Comparison of ENCODE assay signal across 8 cellular contexts in the genomic region with DNA sequence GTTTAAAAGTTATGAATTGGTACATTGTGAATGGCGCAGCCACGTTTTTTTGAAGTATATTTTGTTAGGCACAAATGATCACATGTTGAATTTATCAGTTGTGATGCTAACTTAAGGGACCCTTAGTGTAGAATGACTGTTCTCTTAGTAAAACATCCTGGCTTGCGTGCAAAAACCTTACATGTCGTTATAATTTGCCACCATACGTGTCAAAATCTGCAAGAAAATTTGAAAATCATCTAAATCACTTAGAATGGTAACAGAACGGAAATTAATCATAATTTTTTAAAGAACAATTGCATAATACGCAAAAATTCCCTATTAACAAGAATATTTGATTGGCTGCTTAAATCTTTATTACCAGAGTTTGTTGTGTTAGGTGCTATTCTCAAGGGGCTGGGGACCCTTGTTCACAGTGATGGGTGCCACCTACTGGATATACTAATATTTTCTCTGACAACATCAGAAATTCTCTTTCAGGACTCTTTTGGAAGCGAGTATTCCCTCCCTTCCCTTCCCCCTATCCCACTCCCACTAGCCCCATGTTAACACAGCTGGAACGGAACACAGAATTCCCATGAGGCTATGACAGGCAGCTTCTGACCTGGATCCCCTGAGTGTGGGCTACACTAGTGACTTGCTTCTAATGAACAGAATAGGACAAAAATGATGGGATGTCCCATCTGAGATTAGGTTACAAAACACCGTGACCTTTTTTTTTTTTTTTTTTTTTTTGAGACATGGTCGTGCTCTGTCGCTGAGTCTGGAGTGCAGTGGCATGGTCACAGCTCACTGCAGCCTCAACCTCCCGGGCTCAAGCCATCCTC.
DNase-seq lines count a peak whose midpoint lies in the region; ATAC-seq and TF ChIP-seq lines count a peak whose summit lies in the region.

No MANE protein-coding gene starts in this region.

- H3K4me2 ChIP-seq in mammary epithelial cell (ENCODE audit: insufficient read depth, low read depth, low read length), result no peak overlapping the region

- H3K36me3 ChIP-seq in mammary epithelial cell (ENCODE audit: insufficient read depth, low read length) (no peaks in the 10 kb centered on the region), right lobe of liver (no peaks in the 10 kb centered on the region)

- no peaks in the 10 kb centered on the region for H3K9me3 ChIP-seq in mammary epithelial cell (replicated peaks; ENCODE audit: insufficient read depth, low read length)
- no peaks in the 10 kb centered on the region for H3K9me3 ChIP-seq in right lobe of liver

- no peaks in the 10 kb centered on the region for H4K20me1 ChIP-seq in mammary epithelial cell (ENCODE audit: insufficient read depth, low read length)

- peaks cover 14% of the 10 kb centered on the region for H3K4me1 ChIP-seq in mammary epithelial cell (ENCODE audit: insufficient read depth, low read length)
- H3K4me1 ChIP-seq in right lobe of liver, result no peaks in the 10 kb centered on the region

- no peak overlapping the region for H3K27ac ChIP-seq in mammary epithelial cell (ENCODE audit: insufficient read depth, low read depth, low read length)
- no peak overlapping the region for H3K27ac ChIP-seq in right lobe of liver
- no peak overlapping the region for H3K27ac ChIP-seq in coronary artery

- no peak overlapping the region for H3K9ac ChIP-seq in mammary epithelial cell (ENCODE audit: insufficient read depth, low read length)

- CTCF ChIA-PET in activated CD8-positive, alpha-beta memory T cell treated with anti-CD3 and anti-CD28 coated beads, Interleukin-2, amount 10 ng/mL, durations not matched to agents 7 days and 5 days (lab: Charles Lee), result interaction anchor here (0.7 to 1.3 kb wide), 2 partner anchors 160 to 551 kb away, joined by 4 to 7 read pairs; no protein-coding TSS in a partner anchor
- CTCF ChIA-PET in mammary epithelial cell (lab: Charles Lee; ENCODE audit: low non-redundant PET), result no interaction called here

- DNase-seq in activated CD8-positive, alpha-beta memory T cell treated with anti-CD3 and anti-CD28 coated beads, Interleukin-2, amount 10 ng/mL, durations not matched to agents 7 days and 5 days, result no peak
- DNase-seq in activated CD8-positive, alpha-beta memory T cell treated with anti-CD3 and anti-CD28 coated beads for 24 hours, result no peak
- peak; percentile 16 for DNase-seq in HCEC 1CT
- peak; percentile 43 for DNase-seq in NCI-H2107 treated with DMSO at 0.1 percent for 48 hours (lab: John Stamatoyannopoulos, UW; ENCODE audit: unreplicated experiment)
- no peak for DNase-seq in mammary epithelial cell
- DNase-seq in right lobe of liver, result no peak
- DNase-seq in coronary artery (ENCODE audit: low spot score), result no peak
- DNase-seq in UCSD-AML1 (lab: John Stamatoyannopoulos, UW; ENCODE audit: unreplicated experiment), result no peak

- no peaks in the 10 kb centered on the region for H3K36me3 Mint-ChIP-seq in activated CD8-positive, alpha-beta memory T cell treated with anti-CD3 and anti-CD28 coated beads, Interleukin-2, amount 10 ng/mL, durations not matched to agents 7 days and 5 days

- no peaks in the 10 kb centered on the region for H3K27me3 Mint-ChIP-seq in activated CD8-positive, alpha-beta memory T cell treated with anti-CD3 and anti-CD28 coated beads, Interleukin-2, amount 10 ng/mL, durations not matched to agents 7 days and 5 days

- BruUV-seq in mammary epithelial cell (replicated peaks; lab: Mats Ljungman, UMichigan), result no TSS peak

- no peaks in the 10 kb centered on the region for H3K9me3 Mint-ChIP-seq in activated CD8-positive, alpha-beta memory T cell treated with anti-CD3 and anti-CD28 coated beads, Interleukin-2, amount 10 ng/mL, durations not matched to agents 7 days and 5 days (ENCODE audit: low read depth)

- dilution Hi-C loops in mammary epithelial cell (cut with HindIII; ENCODE audit: low sequenced_read_pairs), result no loop called here

- H3K4me3 ChIP-seq in mammary epithelial cell (replicated peaks in 1 of 3; ENCODE audit: insufficient read depth in 1 of 3, low read depth in 2 of 3, low read length in 3 of 3), result no peak overlapping the region
- H3K4me3 ChIP-seq in right lobe of liver, result no peak overlapping the region
- H3K4me3 ChIP-seq in coronary artery, result no peak overlapping the region

- H2AFZ ChIP-seq in mammary epithelial cell (ENCODE audit: low read depth, low read length), result no peak overlapping the region

- H3K27me3 ChIP-seq in mammary epithelial cell (ENCODE audit: insufficient read depth, low read length), result no peaks in the 10 kb centered on the region
- no peaks in the 10 kb centered on the region for H3K27me3 ChIP-seq in right lobe of liver

- intact Hi-C loops in mammary epithelial cell (cut with micrococcal nuclease), result loop anchor here (1.0 to 10.0 kb wide), 4 partner anchors 90 to 547 kb away; a partner anchor contains a TSS
- intact Hi-C loops in right lobe of liver (cut with DNase I), result loop anchor here in 1 of 2 donors (10.0 kb wide), 1 partner anchor 157 kb away; no protein-coding TSS in a partner anchor

- in situ Hi-C loops in mammary epithelial cell (cut with MboI; ENCODE audit: low sequenced_read_pairs in 2 of 2), result no loop called here

- WGBS in mammary epithelial cell (ENCODE audit: low coverage, missing lambda C conversion rate), result 59% methylated on average over 11 of the region's 13 CpGs
- WGBS in right lobe of liver (ENCODE audit: insufficient coverage, low coverage, low lambda C conversion rate, missing lambda C conversion rate), result 48% methylated on average over 11 of the region's 13 CpGs

- peak; percentile 45 for ATAC-seq in activated CD8-positive, alpha-beta memory T cell treated with anti-CD3 and anti-CD28 coated beads, Interleukin-2, amount 10 ng/mL, durations not matched to agents 7 days and 5 days
- peak; percentile 79 to 88 (median 87) for ATAC-seq in right lobe of liver

- peaks cover 2% of the 10 kb centered on the region for H3K4me1 Mint-ChIP-seq in activated CD8-positive, alpha-beta memory T cell treated with anti-CD3 and anti-CD28 coated beads, Interleukin-2, amount 10 ng/mL, durations not matched to agents 7 days and 5 days

- TF ChIP-seq CTCF in mammary epithelial cell (conservative IDR thresholded peaks at IDR 0.05 in 1 of 2, IDR thresholded peaks at IDR 0.05 in 1 of 2; ENCODE audit: extremely low read depth in 1 of 2, insufficient read depth in 1 of 2, low read depth in 1 of 2, low read length in 2 of 2), result peak; percentile 31 to 45
- peak; percentile 47 to 60 (median 54) for TF ChIP-seq CTCF in right lobe of liver (IDR thresholded peaks at IDR 0.05)
- TF ChIP-seq CTCF in coronary artery (IDR thresholded peaks at IDR 0.05), result no peak

- no peaks in the 10 kb centered on the region for H3K79me2 ChIP-seq in mammary epithelial cell (ENCODE audit: insufficient read depth, low read length)

- TF ChIP-seq POLR2A in right lobe of liver (IDR thresholded peaks at IDR 0.05), result no peak

- H3K4me3 Mint-ChIP-seq in activated CD8-positive, alpha-beta memory T cell treated with anti-CD3 and anti-CD28 coated beads, Interleukin-2, amount 10 ng/mL, durations not matched to agents 7 days and 5 days, result no peak overlapping the region

- H3K27ac Mint-ChIP-seq in activated CD8-positive, alpha-beta memory T cell treated with anti-CD3 and anti-CD28 coated beads, Interleukin-2, amount 10 ng/mL, durations not matched to agents 7 days and 5 days, result no peak overlapping the region

Comparison
In these comparisons a context has a peak if more than half of its experiments do, and no peak if none do; other contexts are left out.
1. DNase-seq: peak in HCEC 1CT (single experiment) and NCI-H2107 treated with DMSO at 0.1 percent for 48 hours (single experiment); none in activated CD8-positive, alpha-beta memory T cell treated with anti-CD3 and anti-CD28 coated beads, Interleukin-2, amount 10 ng/mL, durations not matched to agents 7 days and 5 days (single experiment), activated CD8-positive, alpha-beta memory T cell treated with anti-CD3 and anti-CD28 coated beads for 24 hours (single experiment), mammary epithelial cell (single experiment), right lobe of liver (0 of 3), coronary artery (single experiment) and UCSD-AML1 (single experiment).